In genomic region chr1:903721-904270, GRCh38 we compare ENCODE assay signal across 8 cellular contexts. TPM values are rescaled to one million over a fixed set of nuclear protein-coding genes. Genes with fewer than 3 reads are reported as not detected.
DNase-seq lines count a peak whose midpoint lies in the region; ATAC-seq and TF ChIP-seq lines count a peak whose summit lies in the region.
"Had no signal": no experiment of that assay in that cellular context is flagged by ENCODE, and none has a peak within 500 bp of the region (broad histone marks: within the 10 kb centered on the region; RNA-seq: fewer than 3 reads in every experiment).

No MANE protein-coding gene starts in this region.

- no peak overlapping the region for H4K5ac ChIP-seq in H9 (ENCODE audit: insufficient read length, low read depth, low read length)

- no peak overlapping the region for H3K18ac ChIP-seq in H9 (ENCODE audit: insufficient read length, low read depth, low read length)

- H3K27me3 ChIP-seq in H9 (ENCODE audit: insufficient read depth, low read length) (peaks cover 19% of the 10 kb centered on the region; the same call in 1 of the 2 replicates), left ventricle myocardium inferior (ENCODE audit: low read depth) (peaks cover 82% of the 10 kb centered on the region), smooth muscle cell (ENCODE audit: low read depth) (peaks cover 2% of the 10 kb centered on the region)
- H3K27me3 ChIP-seq: vagina had no signal

- H3K56ac ChIP-seq in H9 (ENCODE audit: insufficient read length, low read depth, low read length): no peak overlapping the region

- no peak overlapping the region for H2BK12ac ChIP-seq in H9 (ENCODE audit: insufficient read length, low read depth, low read length)

- no peak for ATAC-seq in GM21619 (IDR thresholded peaks at IDR 0.05; ENCODE audit: unreplicated experiment)

- H3K27ac ChIP-seq in H9 (ENCODE audit: insufficient read length, low read depth, low read length): no peak overlapping the region
- H3K27ac ChIP-seq in left ventricle myocardium inferior (replicated peaks): no peak overlapping the region
- no peak overlapping the region for H3K27ac ChIP-seq in smooth muscle cell (ENCODE audit: low read depth)
- H3K27ac ChIP-seq: vagina had no signal

- no peaks in the 10 kb centered on the region for H3K4me1 ChIP-seq in H9 (ENCODE audit: insufficient read depth, low read length)
- H3K4me1 ChIP-seq in left ventricle myocardium inferior: peaks cover 20% of the 10 kb centered on the region
- H3K4me1 ChIP-seq in smooth muscle cell (ENCODE audit: low read depth): no peaks in the 10 kb centered on the region

- WGBS in H9 (ENCODE audit: extremely low coverage, insufficient read length, low lambda C conversion rate): no CpG with 5 or more reads among the region's 21 CpGs
- 81% methylated on average over 20 of the region's 21 CpGs for WGBS in smooth muscle cell (ENCODE audit: low lambda C conversion rate)

- H3K27ac Mint-ChIP-seq in H9: no peak overlapping the region; a peak in 1 of 7 replicates

- H3F3A ChIP-seq in smooth muscle cell (ENCODE audit: low read depth): peaks cover 8% of the 10 kb centered on the region

- H4K8ac ChIP-seq in H9 (replicated peaks; ENCODE audit: insufficient read length, low read depth, low read length): no peak overlapping the region

- peaks cover 2 to 8% (median 3%) of the 10 kb centered on the region in 3 experiments; a peak in 3 of 7 replicates for H3K36me3 Mint-ChIP-seq in H9 (ENCODE audit: insufficient read depth in 1 of 3, low read depth in 3 of 3)

- H4K20me1 ChIP-seq in H9 (ENCODE audit: control insufficient read depth, insufficient read depth, insufficient read length) (no peaks in the 10 kb centered on the region), smooth muscle cell (ENCODE audit: low read depth) (no peaks in the 10 kb centered on the region)

- H3T11ph ChIP-seq in H9 (ENCODE audit: low read length): no peak overlapping the region

- H3K23ac ChIP-seq in H9 (ENCODE audit: insufficient read length, low read depth, low read length): no peak overlapping the region

- H2AFZ ChIP-seq in H9 (ENCODE audit: low read length): no peak overlapping the region
- no peak overlapping the region for H2AFZ ChIP-seq in smooth muscle cell (ENCODE audit: low read depth)

- H3K4me2 ChIP-seq in H9 (ENCODE audit: insufficient read depth, insufficient read length, low read length): no peak overlapping the region
- H3K4me2 ChIP-seq in smooth muscle cell: peak overlapping the region; percentile 88

- H3K4me3 ChIP-seq in left ventricle myocardium inferior: peak overlapping the region; percentile 64
- peak overlapping the region; percentile 57 for H3K4me3 ChIP-seq in smooth muscle cell

- no peak for TF ChIP-seq CTCF in H9 (conservative IDR thresholded peaks at IDR 0.05)
- no peak for TF ChIP-seq CTCF in left ventricle myocardium inferior (IDR thresholded peaks at IDR 0.05; ENCODE audit: borderline replicate concordance)
- no peak for TF ChIP-seq CTCF in smooth muscle cell (IDR thresholded peaks at IDR 0.05; ENCODE audit: borderline replicate concordance, insufficient read depth, poor library complexity, severe bottlenecking)

- H3K36me3 ChIP-seq in left ventricle myocardium inferior (no peaks in the 10 kb centered on the region), smooth muscle cell (ENCODE audit: low read depth) (no peaks in the 10 kb centered on the region)
- H3K36me3 ChIP-seq: vagina had no signal

- no peak overlapping the region for H4K91ac ChIP-seq in H9 (ENCODE audit: insufficient read length, low read depth, low read length)

- H3K9me3 ChIP-seq in H9 (ENCODE audit: control insufficient read depth, low read depth, low read length): no peaks in the 10 kb centered on the region
- H3K9me3 ChIP-seq in left ventricle myocardium inferior (replicated peaks): no peaks in the 10 kb centered on the region
- H3K9me3 ChIP-seq in smooth muscle cell (replicated peaks; ENCODE audit: low read depth): no peaks in the 10 kb centered on the region
- H3K9me3 ChIP-seq: vagina had no signal

- H2BK5ac ChIP-seq in H9 (ENCODE audit: insufficient read length, low read length): no peak overlapping the region

- no peaks in the 10 kb centered on the region for H3K79me2 ChIP-seq in H9 (ENCODE audit: insufficient read depth, low read length)
- H3K79me2 ChIP-seq in smooth muscle cell (ENCODE audit: low read depth): no peaks in the 10 kb centered on the region

- peaks cover 0 to 3% of the 10 kb centered on the region in 2 experiments; a peak in 2 of 5 replicates for H3K9me3 Mint-ChIP-seq in H9

- H2BK15ac ChIP-seq in H9 (ENCODE audit: low read depth, low read length): no peak overlapping the region

- peaks cover 6 to 11% of the 10 kb centered on the region in 2 experiments for H3K4me1 Mint-ChIP-seq in H9

- no peak overlapping the region for H2AK5ac ChIP-seq in H9 (ENCODE audit: insufficient read length, low read length)

- no peak overlapping the region for H3K4ac ChIP-seq in H9 (ENCODE audit: low read depth, low read length)

- intact Hi-C loops in left ventricle myocardium inferior (cut with micrococcal nuclease): no loop called here

- H3K79me1 ChIP-seq in H9 (ENCODE audit: insufficient read depth, low read depth, low read length, poor library complexity, severe bottlenecking): no peaks in the 10 kb centered on the region

- DNase-seq in H9 (peak; percentile 36), left ventricle myocardium inferior (peak; percentile 20), smooth muscle cell (lab: John Stamatoyannopoulos, UW; ENCODE audit: unreplicated experiment) (no peak), DMS 273 (lab: John Stamatoyannopoulos, UW; ENCODE audit: unreplicated experiment) (no peak)
- peak; percentile 21 for DNase-seq in activated CD8-positive, alpha-beta memory T cell treated with anti-CD3 and anti-CD28 coated beads, Interleukin-2, amount 50 U/mL, for 4 hours
- DNase-seq in central memory CD4-positive, alpha-beta T cell: no peak

- H3K9ac ChIP-seq in H9 (ENCODE audit: extremely low read depth, insufficient read length, low read length) (no peak overlapping the region), smooth muscle cell (ENCODE audit: low read depth) (no peak overlapping the region)

- no peak overlapping the region for H2BK120ac ChIP-seq in H9 (ENCODE audit: low read depth, low read length, poor library complexity, severe bottlenecking)

- no peak overlapping the region for H3K14ac ChIP-seq in H9 (ENCODE audit: insufficient read depth, low read length)

- H3K4me3 Mint-ChIP-seq in H9: peak overlapping the region; percentile 38 to 55; a peak in 3 of 5 replicates

- peaks cover 6% of the 10 kb centered on the region for H3K23me2 ChIP-seq in H9 (ENCODE audit: insufficient read length, low read depth, low read length, poor library complexity, severe bottlenecking)

- no peak overlapping the region for H2BK20ac ChIP-seq in H9 (ENCODE audit: low read depth, low read length, poor library complexity, severe bottlenecking)

- peaks cover 90% of the 10 kb centered on the region for H3K27me3 Mint-ChIP-seq in H9 (ENCODE audit: low read depth)

RNA-seq across cellular contexts. Expression of gene SAMD11, which starts 19.9 kb away (rescaled TPM):
- 13.5 and 15.7 TPM in 2 replicates for total RNA-seq in H9 (2021)
- 2.4 TPM for total RNA-seq in left ventricle myocardium inferior
- total RNA-seq in smooth muscle cell: 7.5 and 18.0 TPM in 2 replicates
- 21.1 and 24.1 TPM in 2 replicates for polyA plus RNA-seq in smooth muscle cell

RNA-seq across cellular contexts. Expression of gene NOC2L, which starts 55.3 kb away (rescaled TPM):
- total RNA-seq in H9 (2021) (130 and 138 TPM in 2 replicates), left ventricle myocardium inferior (40.8 TPM), smooth muscle cell (34.5 and 38.9 TPM in 2 replicates)
- polyA plus RNA-seq in smooth muscle cell: 64.0 and 76.3 TPM in 2 replicates

RNA-seq across cellular contexts. Expression of gene KLHL17, which starts 56.6 kb away (rescaled TPM):
- total RNA-seq in H9 (2021): 41.4 TPM in 2 replicates
- 6.4 TPM for total RNA-seq in left ventricle myocardium inferior
- total RNA-seq in smooth muscle cell: 10.2 and 12.4 TPM in 2 replicates
- polyA plus RNA-seq in smooth muscle cell: 29.9 and 32.7 TPM in 2 replicates

Comparison
In these comparisons a context has a peak if more than half of its experiments do, and no peak if none do; other contexts are left out.
1. DNase-seq: peak in H9 (single experiment), activated CD8-positive, alpha-beta memory T cell treated with anti-CD3 and anti-CD28 coated beads, Interleukin-2, amount 50 U/mL, for 4 hours (single experiment) and left ventricle myocardium inferior (single experiment); none in smooth muscle cell (single experiment), DMS 273 (single experiment) and central memory CD4-positive, alpha-beta T cell (single experiment).